In the genomic region with DNA sequence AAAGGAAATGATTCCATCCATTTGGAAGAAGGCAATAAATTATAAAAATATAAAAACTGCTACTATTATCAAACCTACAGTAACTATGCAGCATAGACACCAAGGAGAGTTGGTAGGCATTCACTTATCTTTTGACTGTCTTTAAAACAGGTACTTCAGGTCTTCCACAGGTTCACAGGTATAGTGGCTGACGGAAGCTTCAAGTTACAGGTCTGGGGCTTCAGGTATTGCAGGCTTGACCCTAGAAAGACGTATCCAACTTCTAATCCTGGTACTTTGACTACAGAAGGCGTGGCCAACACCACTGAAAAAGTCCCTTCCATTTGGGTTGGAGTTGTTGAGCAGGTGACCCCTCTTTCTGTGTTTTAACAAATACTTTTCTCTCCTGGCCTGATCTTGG, we compare ENCODE assay signal across 20 cellular contexts.
"Had no signal": no experiment of that assay in that cellular context is flagged by ENCODE, and none has a peak within 500 bp of the region (broad histone marks: within the 10 kb centered on the region; RNA-seq: fewer than 3 reads in every experiment).

No MANE protein-coding gene starts in this region.

- H3K27ac Mint-ChIP-seq: natural killer cell; stimulated activated memory B cell treated with anti-CD40 and anti-IgM and Interleukin-4, amounts not matched to agents 10 μg/mL and 1 μg/mL and 100 μg/mL, for 72 hours had no signal

- H3K9me3 Mint-ChIP-seq: natural killer cell had no signal

- H3K4me3 Mint-ChIP-seq: natural killer cell; stimulated activated memory B cell treated with anti-CD40 and anti-IgM and Interleukin-4, amounts not matched to agents 10 μg/mL and 1 μg/mL and 100 μg/mL, for 72 hours had no signal

- H3K27ac ChIP-seq: dorsolateral prefrontal cortex, gastrocnemius medialis, lower lobe of right lung, ovary, psoas muscle, sigmoid colon, spleen, testis, tibial nerve had no signal

- H3K9me3 ChIP-seq: gastrocnemius medialis, ovary, psoas muscle, sigmoid colon, testis, tibial nerve had no signal

- H3K36me3 Mint-ChIP-seq: natural killer cell had no signal

- H3K27me3 ChIP-seq: dorsolateral prefrontal cortex, ovary, sigmoid colon, spleen, testis, tibial nerve had no signal

- H3K36me3 ChIP-seq: gastrocnemius medialis, lower lobe of right lung, ovary, sigmoid colon, tibial nerve had no signal

- DNase-seq: dorsolateral prefrontal cortex; effector CD4-positive, alpha-beta T cell; gastrocnemius medialis; head of caudate nucleus; left ventricle myocardium superior; lower lobe of right lung; natural killer cell; occipital lobe; ovary; posterior cingulate gyrus; psoas muscle; right cardiac atrium; sigmoid colon; spleen; stimulated activated CD4-positive, alpha-beta T cell treated with anti-CD3 and anti-CD28 coated beads, Interleukin-4, amount 100 ng/mL, for 4 hours; stimulated activated naive CD8-positive, alpha-beta T cell treated with anti-CD3 and anti-CD28 coated beads, Interleukin-15, Interleukin-2, amounts not matched to agents 100 U/mL and 50 U/mL, for 24 hours; substantia nigra; testis had no signal

- ATAC-seq: gastrocnemius medialis; left ventricle myocardium superior; lower lobe of right lung; natural killer cell; psoas muscle; right cardiac atrium; stimulated activated memory B cell treated with anti-CD40 and anti-IgM and Interleukin-4, amounts not matched to agents 10 μg/mL and 1 μg/mL and 100 μg/mL, for 72 hours; stimulated activated naive CD8-positive, alpha-beta T cell treated with anti-CD3 and anti-CD28 coated beads, Interleukin-15, Interleukin-2, amounts not matched to agents 100 U/mL and 50 U/mL, for 24 hours had no signal

- H3K4me3 ChIP-seq: dorsolateral prefrontal cortex, gastrocnemius medialis, lower lobe of right lung, ovary, psoas muscle, sigmoid colon, spleen, testis, tibial nerve had no signal

- H3K4me1 ChIP-seq: gastrocnemius medialis, psoas muscle, testis had no signal

- H3K27me3 Mint-ChIP-seq: stimulated activated memory B cell treated with anti-CD40 and anti-IgM and Interleukin-4, amounts not matched to agents 10 μg/mL and 1 μg/mL and 100 μg/mL, for 72 hours had no signal
